Comparison of ENCODE assay signal across 19 cellular contexts in genomic region chr1:39333296-39333695, GRCh38.
DNase-seq lines count a peak whose midpoint lies in the region; ATAC-seq and TF ChIP-seq lines count a peak whose summit lies in the region.
"Had no signal": no experiment of that assay in that cellular context is flagged by ENCODE, and none has a peak within 500 bp of the region (broad histone marks: within the 10 kb centered on the region; RNA-seq: fewer than 3 reads in every experiment).

No MANE protein-coding gene starts in this region.

- peak overlapping the region; percentile 61 for H3K27ac Mint-ChIP-seq in activated T-cell treated with anti-CD3 and anti-CD28 coated beads, Interleukin-2, amount 50 U/mL, for 24 hours
- H3K27ac Mint-ChIP-seq in activated CD8-positive, alpha-beta T cell treated with anti-CD3 and anti-CD28 coated beads for 36 hours: peak overlapping the region; percentile 51

- intact Hi-C loops in activated CD8-positive, alpha-beta T cell treated with anti-CD3 and anti-CD28 coated beads for 36 hours (cut with micrococcal nuclease): no loop called here

- no peaks in the 10 kb centered on the region for H3K9me3 Mint-ChIP-seq in activated T-cell treated with anti-CD3 and anti-CD28 coated beads, Interleukin-2, amount 50 U/mL, for 24 hours
- H3K9me3 Mint-ChIP-seq in activated CD8-positive, alpha-beta T cell treated with anti-CD3 and anti-CD28 coated beads for 36 hours: no peaks in the 10 kb centered on the region

- H3K4me3 ChIP-seq in fibroblast of pulmonary artery (replicated peaks; ENCODE audit: low read depth, low read length): no peak overlapping the region
- H3K4me3 ChIP-seq in retinal pigment epithelial cell (ENCODE audit: low read length): no peak overlapping the region
- H3K4me3 ChIP-seq: heart left ventricle, ovary had no signal

- POLR2A ChIA-PET in activated CD8-positive, alpha-beta T cell treated with anti-CD3 and anti-CD28 coated beads for 36 hours (lab: Charles Lee): no interaction called here

- H3K4me1 Mint-ChIP-seq in activated T-cell treated with anti-CD3 and anti-CD28 coated beads, Interleukin-2, amount 50 U/mL, for 24 hours (ENCODE audit: low read depth): peaks cover 9% of the 10 kb centered on the region
- peaks cover 15% of the 10 kb centered on the region for H3K4me1 Mint-ChIP-seq in activated CD8-positive, alpha-beta T cell treated with anti-CD3 and anti-CD28 coated beads for 36 hours (ENCODE audit: low read depth)

- H3K36me3 Mint-ChIP-seq in activated T-cell treated with anti-CD3 and anti-CD28 coated beads, Interleukin-2, amount 50 U/mL, for 24 hours (ENCODE audit: low read depth): peaks cover 99% of the 10 kb centered on the region
- H3K36me3 Mint-ChIP-seq in activated CD8-positive, alpha-beta T cell treated with anti-CD3 and anti-CD28 coated beads for 36 hours (ENCODE audit: low read depth): peaks cover 47% of the 10 kb centered on the region

- no peaks in the 10 kb centered on the region for H3K27me3 Mint-ChIP-seq in activated T-cell treated with anti-CD3 and anti-CD28 coated beads, Interleukin-2, amount 50 U/mL, for 24 hours
- H3K27me3 Mint-ChIP-seq in activated CD8-positive, alpha-beta T cell treated with anti-CD3 and anti-CD28 coated beads for 36 hours: no peaks in the 10 kb centered on the region

- no peak overlapping the region for H3K4me3 Mint-ChIP-seq in activated T-cell treated with anti-CD3 and anti-CD28 coated beads, Interleukin-2, amount 50 U/mL, for 24 hours
- H3K4me3 Mint-ChIP-seq in activated CD8-positive, alpha-beta T cell treated with anti-CD3 and anti-CD28 coated beads for 36 hours: no peak overlapping the region

- CTCF ChIA-PET in activated CD8-positive, alpha-beta T cell treated with anti-CD3 and anti-CD28 coated beads for 36 hours (lab: Charles Lee): no interaction called here

- ATAC-seq in activated CD8-positive, alpha-beta T cell treated with anti-CD3 and anti-CD28 coated beads for 36 hours: no peak
- ATAC-seq in GM19035 (IDR thresholded peaks at IDR 0.05; ENCODE audit: unreplicated experiment): no peak
- ATAC-seq: heart left ventricle had no signal

- no peak for TF ChIP-seq CTCF in activated CD8-positive, alpha-beta T cell treated with anti-CD3 and anti-CD28 coated beads for 36 hours (IDR thresholded peaks at IDR 0.05)
- TF ChIP-seq CTCF in fibroblast of pulmonary artery (IDR thresholded peaks at IDR 0.05; ENCODE audit: low read length, missing control alignments) (no peak), retinal pigment epithelial cell (conservative IDR thresholded peaks at IDR 0.05; ENCODE audit: low read depth, low read length) (no peak)

- no peak for DNase-seq in activated T-cell treated with anti-CD3 and anti-CD28 coated beads, Interleukin-2, amount 50 U/mL, for 24 hours
- DNase-seq in activated T-cell treated with anti-CD3 and anti-CD28 coated beads for 4 hours (no peak), fibroblast of pulmonary artery (ENCODE audit: low read depth) (peak; percentile 54), retinal pigment epithelial cell (ENCODE audit: low read depth) (peak; percentile 2), CD1c-positive myeloid dendritic cell (ENCODE audit: extremely low spot score) (no peak), SW 1271 (lab: John Stamatoyannopoulos, UW) (no peak)
- no peak for DNase-seq in activated CD8-positive, alpha-beta T cell treated with anti-CD3 and anti-CD28 coated beads for 36 hours
- DNase-seq: activated CD4-positive, alpha-beta T cell treated with anti-CD3 and anti-CD28 coated beads, Interleukin-2, amount 50 U/mL, for 48 hours; caudate nucleus; HCEC 1CT; MM.1S; NCI-H1930; NCI-H510A treated with DMSO at 0.1 percent for 48 hours; SHP77 treated with DMSO at 0.1 percent for 48 hours; stimulated activated CD4-positive, alpha-beta T cell treated with anti-CD3 and anti-CD28 coated beads, Interleukin-12 subunit alpha, Interleukin-12 subunit beta, amount 100 ng/mL, for 4 hours; stimulated activated naive CD4-positive, alpha-beta T cell treated with Interleukin-2 at 50 U/mL for 16 hours had no signal

Comparison
In these comparisons a context has a peak if more than half of its experiments do, and no peak if none do; other contexts are left out.
1. DNase-seq: peak in fibroblast of pulmonary artery (single experiment) and retinal pigment epithelial cell (single experiment); none in activated T-cell treated with anti-CD3 and anti-CD28 coated beads, Interleukin-2, amount 50 U/mL, for 24 hours (single experiment), activated T-cell treated with anti-CD3 and anti-CD28 coated beads for 4 hours (single experiment), activated CD8-positive, alpha-beta T cell treated with anti-CD3 and anti-CD28 coated beads for 36 hours (single experiment), CD1c-positive myeloid dendritic cell (single experiment) and SW 1271 (0 of 2).